Comparison of ENCODE assay signal across 4 cellular contexts in genomic region chrX:149723719-149724118, GRCh38. TPM values are rescaled to one million over a fixed set of nuclear protein-coding genes. Genes with fewer than 3 reads are reported as not detected.
"Had no signal": no experiment of that assay in that cellular context is flagged by ENCODE, and none has a peak within 500 bp of the region (broad histone marks: within the 10 kb centered on the region; RNA-seq: fewer than 3 reads in every experiment).

No MANE protein-coding gene starts in this region.

RNA-seq across cellular contexts. Expression of gene MAGEA11, which starts 11.9 kb away (rescaled TPM):
- total RNA-seq: LHCN-M2, MCF 10A had no signal

RNA-seq across cellular contexts. Expression of gene HSFX1, which starts 50.1 kb away (rescaled TPM):
- total RNA-seq: MCF 10A, NCI-H460 had no signal

RNA-seq across cellular contexts. Expression of gene MAGEA9, which starts 58.0 kb away (rescaled TPM):
- total RNA-seq: LHCN-M2, M059J, MCF 10A, NCI-H460 had no signal
